Comparison of ENCODE assay signal across 11 cellular contexts in genomic region chr2:78351208-78351607, GRCh38.
A peak's percentile ranks its signal among the peaks of the same experiment; 100 is the strongest.
DNase-seq lines count a peak whose midpoint lies in the region; ATAC-seq, FAIRE-seq and TF ChIP-seq lines count a peak whose summit lies in the region.
"Had no signal": no experiment of that assay in that cellular context is flagged by ENCODE, and none has a peak within 500 bp of the region (broad histone marks: within the 10 kb centered on the region; RNA-seq: fewer than 3 reads in every experiment).

No MANE protein-coding gene starts in this region.

- H3K9ac ChIP-seq in GM12878 (ENCODE audit: control insufficient read depth, insufficient read depth, low read length), result no peak overlapping the region

- no peaks in the 10 kb centered on the region for H4K20me1 ChIP-seq in GM12878 (ENCODE audit: control insufficient read depth, insufficient read depth)

- H3K4me1 ChIP-seq in GM12878 (ENCODE audit: control insufficient read depth, insufficient read depth, low read length), result no peaks in the 10 kb centered on the region
- no peaks in the 10 kb centered on the region for H3K4me1 ChIP-seq in ovary (ENCODE audit: insufficient read depth)

- no peaks in the 10 kb centered on the region for H3K9me3 ChIP-seq in GM12878 (replicated peaks; ENCODE audit: control insufficient read depth, insufficient read depth, low read length)
- no peaks in the 10 kb centered on the region for H3K9me3 ChIP-seq in ovary

- no peak overlapping the region for H2AFZ ChIP-seq in GM12878 (ENCODE audit: control insufficient read depth, low read depth, low read length)

- TF ChIP-seq CTCF in GM12878 (IDR thresholded peaks at IDR 0.05 in 2 of 3, conservative IDR thresholded peaks at IDR 0.05 in 1 of 3; ENCODE audit: control insufficient read depth in 2 of 3, extremely low read depth in 1 of 3, insufficient read depth in 1 of 3, low read depth in 3 of 3, low read length in 3 of 3), result no peak; a peak in 1 of 6 replicates
- peak; percentile 56 for TF ChIP-seq CTCF in progenitor cell of endocrine pancreas (IDR thresholded peaks at IDR 0.05; ENCODE audit: unreplicated experiment)
- TF ChIP-seq CTCF in ovary (IDR thresholded peaks at IDR 0.05), result no peak

- POLR2A ChIA-PET in GM12878 (lab: Charles Lee), result interaction anchor here (0.6 kb wide), 1 partner anchor 185 kb away, joined by 4 read pairs; no protein-coding TSS in a partner anchor

- H3K27ac ChIP-seq in GM12878 (ENCODE audit: control insufficient read depth, insufficient read depth) (no peak overlapping the region), ovary (no peak overlapping the region)

- H3K27me3 ChIP-seq in GM12878 (replicated peaks in 1 of 2; ENCODE audit: control insufficient read depth in 2 of 2, insufficient read depth in 2 of 2, low read length in 1 of 2) (no peaks in the 10 kb centered on the region), ovary (no peaks in the 10 kb centered on the region)

- no peak for TF ChIP-seq RAD21 in GM12878 (IDR thresholded peaks at IDR 0.05; ENCODE audit: insufficient read depth, low read depth, low read length)

- intact Hi-C loops in GM12878 (cut with micrococcal nuclease; ENCODE audit: unreplicated experiment) (loop anchor here (1.0 kb wide), 2 partner anchors 628 to 648 kb away; no protein-coding TSS in a partner anchor), ovary (cut with DNase I) (no loop called here)

- in situ Hi-C loops in GM12878 (cut with MboI), result loop anchor here (10.0 kb wide), 1 partner anchor 634 kb away; no protein-coding TSS in a partner anchor

- no peak overlapping the region for H3K4me3 Mint-ChIP-seq in progenitor cell of endocrine pancreas (ENCODE audit: low read depth)

- RAD21 ChIA-PET in GM12878 (lab: Charles Lee; ENCODE audit: unreplicated experiment), result interaction anchor here (0.6 to 0.7 kb wide), 5 partner anchors 62 to 368 kb away, joined by 3 to 5 read pairs (median 4); no protein-coding TSS in a partner anchor

- H3K27me3 Mint-ChIP-seq in progenitor cell of endocrine pancreas, result no peaks in the 10 kb centered on the region

- no peaks in the 10 kb centered on the region for H3K4me1 Mint-ChIP-seq in progenitor cell of endocrine pancreas (ENCODE audit: low read depth)

- no peaks in the 10 kb centered on the region for H3K79me2 ChIP-seq in GM12878 (ENCODE audit: control insufficient read depth, insufficient read depth, low read length)

- BruUV-seq in GM12878 (replicated peaks; lab: Mats Ljungman, UMichigan), result no TSS peak

- H3K27ac Mint-ChIP-seq in progenitor cell of endocrine pancreas, result no peak overlapping the region

- peak; percentile 74 for ATAC-seq in GM12878
- ATAC-seq in HG02678 (IDR thresholded peaks at IDR 0.05; ENCODE audit: unreplicated experiment), result no peak
- ATAC-seq: right cardiac atrium had no signal

- no peak for FAIRE-seq in GM12878 (lab: Jason Lieb, UNC)
- FAIRE-seq: astrocyte, HTR-8/SVneo had no signal

- H3K36me3 Mint-ChIP-seq in progenitor cell of endocrine pancreas (ENCODE audit: insufficient read depth), result no peaks in the 10 kb centered on the region

- no peak overlapping the region for H3K4me2 ChIP-seq in GM12878 (ENCODE audit: control insufficient read depth, insufficient read depth)

- TF ChIP-seq EP300 in GM12878 (IDR thresholded peaks at IDR 0.05; ENCODE audit: borderline replicate concordance in 1 of 2, control insufficient read depth in 1 of 2, low read depth in 2 of 2, low read length in 2 of 2) (no peak), ovary (IDR thresholded peaks at IDR 0.05) (no peak)

- TF ChIP-seq POLR2A in GM12878 (IDR thresholded peaks at IDR 0.05; ENCODE audit: low read depth, low read length) (no peak), ovary (IDR thresholded peaks at IDR 0.05) (no peak)

- no peaks in the 10 kb centered on the region for H3K9me3 Mint-ChIP-seq in progenitor cell of endocrine pancreas (ENCODE audit: low read depth)

- CTCF ChIA-PET in GM12878 (lab: Yijun Ruan, JAX), result interaction anchor here (0.7 to 2.7 kb wide), 7 partner anchors 12 to 648 kb away, joined by 3 to 22 read pairs (median 4); no protein-coding TSS in a partner anchor

- 15% methylated on average over 3 of the region's 3 CpGs for WGBS in GM12878 (ENCODE audit: insufficient coverage, insufficient replicate concordance, low lambda C conversion rate, missing lambda C conversion rate)
- 55 to 71% (median 65%) methylated on average over 3 of the region's 3 CpGs for WGBS in ovary, 3 donors

- DNase-seq in NCI-H1105 treated with DMSO at 0.1 percent for 48 hours (lab: John Stamatoyannopoulos, UW) (peak; percentile 22), NCI-H1105 (lab: John Stamatoyannopoulos, UW) (no peak), NCI-H460 (ENCODE audit: extremely low read depth, low read depth) (peak; percentile 15), GM12878 (ENCODE audit: low read depth, low spot score) (no peak), progenitor cell of endocrine pancreas (ENCODE audit: low spot score, unreplicated experiment) (no peak), ovary (no peak)
- no peak for DNase-seq in stimulated activated CD4-positive, alpha-beta T cell treated with anti-CD3 and anti-CD28 coated beads, Interleukin-4, amount 100 ng/mL, for 1 hour
- DNase-seq: right cardiac atrium had no signal

- H3K4me3 ChIP-seq in GM12878 (no peak overlapping the region), ovary (no peak overlapping the region)

- SMC1A ChIA-PET in GM12878 (lab: Charles Lee; ENCODE audit: uncharacterized antibody, unreplicated experiment), result interaction anchor here (1.0 to 1.2 kb wide), 2 partner anchors 8 to 34 kb away, joined by 4 to 5 read pairs; no protein-coding TSS in a partner anchor

- H3K36me3 ChIP-seq in GM12878 (ENCODE audit: control insufficient read depth in 2 of 2, insufficient read depth in 2 of 2, low read length in 1 of 2) (no peaks in the 10 kb centered on the region), ovary (no peaks in the 10 kb centered on the region)

TF ChIP-seq in GM12878, 131 proteins besides CTCF, POLR2A, EP300 and RAD21 (continues in another document):
- TF ChIP-seq BCL3 (IDR thresholded peaks at IDR 0.05; ENCODE audit: borderline replicate concordance, insufficient read depth, low read depth, low read length, poor library complexity, severe bottlenecking) (no peak), NR2C2 (IDR thresholded peaks at IDR 0.05; ENCODE audit: borderline replicate concordance, control insufficient read depth, insufficient read length, low read depth) (no peak), ZNF217 (IDR thresholded peaks at IDR 0.05) (no peak), PRDM15 (CRISPR knock-in tag; IDR thresholded peaks at IDR 0.05) (no peak)

Comparison
In these comparisons a context has a peak if more than half of its experiments do, and no peak if none do; other contexts are left out.
1. DNase-seq: peak in NCI-H1105 treated with DMSO at 0.1 percent for 48 hours (single experiment) and NCI-H460 (single experiment); none in NCI-H1105 (single experiment), GM12878 (single experiment), progenitor cell of endocrine pancreas (single experiment), stimulated activated CD4-positive, alpha-beta T cell treated with anti-CD3 and anti-CD28 coated beads, Interleukin-4, amount 100 ng/mL, for 1 hour (single experiment) and ovary (0 of 5).